ENCODE assay signal across 8 cellular contexts in genomic region chr5:177111720-177112394, GRCh38. TPM values are rescaled to one million over a fixed set of nuclear protein-coding genes. Genes with fewer than 3 reads are reported as not detected.
A peak's percentile ranks its signal among the peaks of the same experiment; 100 is the strongest.
DNase-seq lines count a peak whose midpoint lies in the region; ATAC-seq and TF ChIP-seq lines count a peak whose summit lies in the region.

No MANE protein-coding gene starts in this region.

- H3K36me3 ChIP-seq in CD8-positive, alpha-beta T cell (ENCODE audit: insufficient read depth, low read length), result no peaks in the 10 kb centered on the region
- no peaks in the 10 kb centered on the region for H3K36me3 ChIP-seq in HAP-1 (replicated peaks)

- H3K27me3 ChIP-seq in CD8-positive, alpha-beta T cell (ENCODE audit: insufficient read depth, low read length), result no peaks in the 10 kb centered on the region
- no peaks in the 10 kb centered on the region for H3K27me3 ChIP-seq in HAP-1 (ENCODE audit: low read depth)

- CTCF ChIA-PET in CD8-positive, alpha-beta T cell (lab: Charles Lee), result interaction anchor here (0.7 to 5.8 kb wide), 24 partner anchors 10 to 1381 kb away, joined by 3 to 74 read pairs (median 4); partner anchors contain the start of genes FGFR4 and NSD1

- intact Hi-C loops in CD8-positive, alpha-beta T cell (cut with DNase I, micrococcal nuclease), result loop anchor here (1.0 to 10.0 kb wide), 12 partner anchors 35 to 1381 kb away; partner anchors contain the start of genes PRELID1 (in 1 of the 2) and RAB24 (in 1 of the 2)

- DNase-seq in CD8-positive, alpha-beta T cell, result peak; percentile 37 to 74 (median 49)
- DNase-seq in HAP-1 (ENCODE audit: low spot score in 2 of 2) (peak; percentile 54 to 83), OCI-M2 (lab: John Stamatoyannopoulos, UW; ENCODE audit: unreplicated experiment) (peak; percentile 25), activated T-helper 1 cell treated with Interleukin-2 at 50 U/mL for 16 hours (ENCODE audit: low read depth) (peak; percentile 41), foreskin fibroblast (peak in 1 of 2 donors; percentile 69), pons (ENCODE audit: low spot score) (peak; percentile 37), NCI-H187 (lab: John Stamatoyannopoulos, UW) (no peak)

- no peaks in the 10 kb centered on the region for H3K9me3 Mint-ChIP-seq in CD8-positive, alpha-beta T cell

- no peak overlapping the region for H3K27ac Mint-ChIP-seq in CD8-positive, alpha-beta T cell

- peaks cover 9% of the 10 kb centered on the region for H3K4me1 ChIP-seq in CD8-positive, alpha-beta T cell (ENCODE audit: insufficient read depth, low read length)
- H3K4me1 ChIP-seq in HAP-1, result no peaks in the 10 kb centered on the region; the same call in 1 of the 2 replicates

- POLR2A ChIA-PET in CD8-positive, alpha-beta T cell (lab: Charles Lee), result interaction anchor here (1.0 kb wide), 1 partner anchor 148 kb away, joined by 3 read pairs; no protein-coding TSS in a partner anchor

- peak; percentile 67 for ATAC-seq in CD8-positive, alpha-beta T cell
- ATAC-seq in GM21619 (IDR thresholded peaks at IDR 0.05; ENCODE audit: unreplicated experiment), result no peak

- TF ChIP-seq CTCF in CD8-positive, alpha-beta T cell (IDR thresholded peaks at IDR 0.05), result peak; percentile 91
- TF ChIP-seq CTCF in foreskin fibroblast (IDR thresholded peaks at IDR 0.05; ENCODE audit: low read depth, low read length), result peak; percentile 98

- H3K36me3 Mint-ChIP-seq in CD8-positive, alpha-beta T cell, result no peaks in the 10 kb centered on the region

- no peak overlapping the region for H3K4me3 ChIP-seq in CD8-positive, alpha-beta T cell (ENCODE audit: low read depth, low read length)
- H3K4me3 ChIP-seq in HAP-1 (no peak overlapping the region), foreskin fibroblast (ENCODE audit: low read depth in 1 of 2, low read length in 2 of 2) (no peak overlapping the region)

- H3K4me3 Mint-ChIP-seq in CD8-positive, alpha-beta T cell, result no peak overlapping the region

- no peaks in the 10 kb centered on the region for H3K9me3 ChIP-seq in CD8-positive, alpha-beta T cell (ENCODE audit: low read length)
- H3K9me3 ChIP-seq in HAP-1, result no peaks in the 10 kb centered on the region

- H3K27ac ChIP-seq in CD8-positive, alpha-beta T cell (ENCODE audit: low read depth, low read length), result no peak overlapping the region

- H3K4me1 Mint-ChIP-seq in CD8-positive, alpha-beta T cell (ENCODE audit: low read depth), result peaks cover 13% of the 10 kb centered on the region

- in situ Hi-C loops in HAP-1 (cut with MboI; ENCODE audit: low sequenced_read_pairs), result loop anchor here (5.0 to 25.0 kb wide), 2 partner anchors 450 to 1375 kb away; no protein-coding TSS in a partner anchor

- H3K27me3 Mint-ChIP-seq in CD8-positive, alpha-beta T cell (ENCODE audit: low read depth), result no peaks in the 10 kb centered on the region

RNA-seq across cellular contexts. Expression of gene NSD1, which starts 21.7 kb away (rescaled TPM):
- total RNA-seq in CD8-positive, alpha-beta T cell, result 10 to 100 TPM; 71.8 to 75.2 TPM

RNA-seq across cellular contexts. Expression of gene FGFR4, which starts 25.1 kb away (rescaled TPM):
- 1 to 10 TPM; 2.6 TPM for total RNA-seq in CD8-positive, alpha-beta T cell

Comparison
In these comparisons a context has a peak if more than half of its experiments do, and no peak if none do; other contexts are left out.
1. DNase-seq: peak in CD8-positive, alpha-beta T cell (7 of 7), HAP-1 (2 of 2), OCI-M2 (single experiment), activated T-helper 1 cell treated with Interleukin-2 at 50 U/mL for 16 hours (single experiment) and pons (single experiment); none in NCI-H187 (0 of 2).